In the genomic region with DNA sequence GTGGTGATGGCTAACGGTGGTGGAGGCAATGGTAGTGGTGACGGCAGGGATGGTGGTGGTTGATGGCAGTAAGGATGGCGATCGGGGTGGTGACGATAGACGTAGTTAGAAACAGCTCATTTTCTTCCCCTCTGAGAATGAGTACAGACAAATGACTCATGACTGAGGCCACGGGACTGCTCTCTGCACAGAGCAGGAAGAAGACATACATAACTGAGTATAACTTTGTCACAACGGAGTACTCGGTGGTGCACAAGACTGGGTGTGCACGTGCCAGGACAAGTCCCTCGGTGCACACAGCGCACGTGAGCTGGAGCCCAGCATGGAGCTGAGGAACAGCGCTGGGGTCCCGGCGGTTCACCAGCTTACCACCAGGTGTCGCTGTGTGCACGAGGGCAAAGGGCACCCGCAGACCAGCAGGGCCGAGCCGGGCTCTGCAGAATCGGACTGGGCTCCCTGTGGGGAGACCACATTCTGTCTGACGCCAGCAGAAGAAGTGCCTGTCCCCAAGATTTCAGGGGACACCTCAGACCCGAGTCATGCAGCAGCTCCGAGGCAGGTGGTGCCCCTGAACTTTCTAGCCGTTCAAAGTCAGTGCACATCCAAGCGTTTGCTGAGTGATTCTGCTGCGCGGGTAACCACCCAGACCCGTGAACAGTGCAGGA, we compare ENCODE assay signal across 8 cellular contexts.
DNase-seq lines count a peak whose midpoint lies in the region; ATAC-seq and TF ChIP-seq lines count a peak whose summit lies in the region.

No MANE protein-coding gene starts in this region.

- no peak overlapping the region for H3K27ac ChIP-seq in caudate nucleus (ENCODE audit: low read depth, low read length)

- peak; percentile 72 for ATAC-seq in GM21390 (IDR thresholded peaks at IDR 0.05; ENCODE audit: unreplicated experiment)
- peak; percentile 80 for ATAC-seq in WTC11
- peak; percentile 96 for ATAC-seq in left lobe of liver

- H3K27me3 Mint-ChIP-seq in WTC11 (ENCODE audit: low read depth), result peaks cover 33% of the 10 kb centered on the region

- peak; percentile 54 for DNase-seq in Caki2 (ENCODE audit: low read depth)
- DNase-seq in LHCN-M2 (ENCODE audit: low read depth), result peak; percentile 24
- peak; percentile 91 for DNase-seq in WTC11 (ENCODE audit: low spot score)
- peak in 39 of 61 donors; percentile 13 to 58 (median 36) for DNase-seq in caudate nucleus (lab: John Stamatoyannopoulos, UW)
- DNase-seq in left lobe of liver (ENCODE audit: low spot score), result peak; percentile 74
- peak; percentile 36 to 48 (median 38) for DNase-seq in stimulated activated CD4-positive, alpha-beta T cell treated with anti-CD3 and anti-CD28 coated beads, TNF-alpha, amount 100 ng/mL, for 4 hours (ENCODE audit: low read depth in 3 of 3)
- no peak for DNase-seq in cerebellar nuclear complex (lab: John Stamatoyannopoulos, UW)

- CTCF ChIA-PET in WTC11 (lab: Charles Lee), result interaction anchor here (0.6 to 8.3 kb wide), 90 partner anchors 8 to 677 kb away, joined by 3 to 103 read pairs (median 4); partner anchors contain the start of gene FSTL4

- H3K36me3 Mint-ChIP-seq in WTC11, result no peaks in the 10 kb centered on the region

- H3K4me1 Mint-ChIP-seq in WTC11, result peaks cover 48% of the 10 kb centered on the region

- in situ Hi-C loops in Caki2 (cut with HindIII; ENCODE audit: low pct_unique_long_range_greater_than_20kb, low sequenced_read_pairs), result no loop called here

- peak; percentile 96 for TF ChIP-seq CTCF in WTC11 (IDR thresholded peaks at IDR 0.05)

- peaks cover 4% of the 10 kb centered on the region for H3K9me3 Mint-ChIP-seq in WTC11

- H3K27ac Mint-ChIP-seq in WTC11, result no peak overlapping the region

- no peak overlapping the region for H3K4me3 Mint-ChIP-seq in WTC11

- POLR2A ChIA-PET in WTC11 (lab: Charles Lee), result no interaction called here

TF ChIP-seq in WTC11, 78 proteins besides CTCF, POLR2A, EP300 and RAD21 (continues in another document):
- TF ChIP-seq, protein P1, sequence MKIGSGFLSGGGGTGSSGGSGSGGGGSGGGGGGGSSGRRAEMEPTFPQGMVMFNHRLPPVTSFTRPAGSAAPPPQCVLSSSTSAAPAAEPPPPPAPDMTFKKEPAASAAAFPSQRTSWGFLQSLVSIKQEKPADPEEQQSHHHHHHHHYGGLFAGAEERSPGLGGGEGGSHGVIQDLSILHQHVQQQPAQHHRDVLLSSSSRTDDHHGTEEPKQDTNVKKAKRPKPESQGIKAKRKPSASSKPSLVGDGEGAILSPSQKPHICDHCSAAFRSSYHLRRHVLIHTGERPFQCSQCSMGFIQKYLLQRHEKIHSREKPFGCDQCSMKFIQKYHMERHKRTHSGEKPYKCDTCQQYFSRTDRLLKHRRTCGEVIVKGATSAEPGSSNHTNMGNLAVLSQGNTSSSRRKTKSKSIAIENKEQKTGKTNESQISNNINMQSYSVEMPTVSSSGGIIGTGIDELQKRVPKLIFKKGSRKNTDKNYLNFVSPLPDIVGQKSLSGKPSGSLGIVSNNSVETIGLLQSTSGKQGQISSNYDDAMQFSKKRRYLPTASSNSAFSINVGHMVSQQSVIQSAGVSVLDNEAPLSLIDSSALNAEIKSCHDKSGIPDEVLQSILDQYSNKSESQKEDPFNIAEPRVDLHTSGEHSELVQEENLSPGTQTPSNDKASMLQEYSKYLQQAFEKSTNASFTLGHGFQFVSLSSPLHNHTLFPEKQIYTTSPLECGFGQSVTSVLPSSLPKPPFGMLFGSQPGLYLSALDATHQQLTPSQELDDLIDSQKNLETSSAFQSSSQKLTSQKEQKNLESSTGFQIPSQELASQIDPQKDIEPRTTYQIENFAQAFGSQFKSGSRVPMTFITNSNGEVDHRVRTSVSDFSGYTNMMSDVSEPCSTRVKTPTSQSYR (CRISPR knock-in tag; IDR thresholded peaks at IDR 0.05), result peak; percentile 61; the same call in 1 of the 2 replicates
- 0 out of 2 replicates have a peak, but pooled peaks have one; percentile 70 for TF ChIP-seq PREB (CRISPR knock-in tag; IDR thresholded peaks at IDR 0.05; ENCODE audit: borderline replicate concordance)
- TF ChIP-seq, protein P2, sequence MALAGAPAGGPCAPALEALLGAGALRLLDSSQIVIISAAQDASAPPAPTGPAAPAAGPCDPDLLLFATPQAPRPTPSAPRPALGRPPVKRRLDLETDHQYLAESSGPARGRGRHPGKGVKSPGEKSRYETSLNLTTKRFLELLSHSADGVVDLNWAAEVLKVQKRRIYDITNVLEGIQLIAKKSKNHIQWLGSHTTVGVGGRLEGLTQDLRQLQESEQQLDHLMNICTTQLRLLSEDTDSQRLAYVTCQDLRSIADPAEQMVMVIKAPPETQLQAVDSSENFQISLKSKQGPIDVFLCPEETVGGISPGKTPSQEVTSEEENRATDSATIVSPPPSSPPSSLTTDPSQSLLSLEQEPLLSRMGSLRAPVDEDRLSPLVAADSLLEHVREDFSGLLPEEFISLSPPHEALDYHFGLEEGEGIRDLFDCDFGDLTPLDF (CRISPR knock-in tag; IDR thresholded peaks at IDR 0.05), result peak; percentile 77; the same call in 1 of the 2 replicates
- TF ChIP-seq, protein P3, sequence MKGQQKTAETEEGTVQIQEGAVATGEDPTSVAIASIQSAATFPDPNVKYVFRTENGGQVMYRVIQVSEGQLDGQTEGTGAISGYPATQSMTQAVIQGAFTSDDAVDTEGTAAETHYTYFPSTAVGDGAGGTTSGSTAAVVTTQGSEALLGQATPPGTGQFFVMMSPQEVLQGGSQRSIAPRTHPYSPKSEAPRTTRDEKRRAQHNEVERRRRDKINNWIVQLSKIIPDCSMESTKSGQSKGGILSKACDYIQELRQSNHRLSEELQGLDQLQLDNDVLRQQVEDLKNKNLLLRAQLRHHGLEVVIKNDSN (CRISPR knock-in tag; IDR thresholded peaks at IDR 0.05), result peak; percentile 86
- TF ChIP-seq TEAD4 (CRISPR knock-in tag; IDR thresholded peaks at IDR 0.05), result peak; percentile 49; the same call in 1 of the 2 replicates
- no peak for TF ChIP-seq ZBTB21 (CRISPR knock-in tag; IDR thresholded peaks at IDR 0.05; ENCODE audit: borderline replicate concordance)
- peak; percentile 97 for TF ChIP-seq MAX (CRISPR knock-in tag; IDR thresholded peaks at IDR 0.05)
- peak; percentile 45; the same call in 1 of the 2 replicates for TF ChIP-seq ETV6 (CRISPR knock-in tag; IDR thresholded peaks at IDR 0.05)
- TF ChIP-seq NR2C2 (CRISPR knock-in tag; IDR thresholded peaks at IDR 0.05), result peak; percentile 67
- peak; percentile 69 for TF ChIP-seq USF2 (CRISPR knock-in tag; IDR thresholded peaks at IDR 0.05)
- TF ChIP-seq SMAD4 (CRISPR knock-in tag; IDR thresholded peaks at IDR 0.05), result peak; percentile 77; the same call in 1 of the 2 replicates
- TF ChIP-seq, protein P4, sequence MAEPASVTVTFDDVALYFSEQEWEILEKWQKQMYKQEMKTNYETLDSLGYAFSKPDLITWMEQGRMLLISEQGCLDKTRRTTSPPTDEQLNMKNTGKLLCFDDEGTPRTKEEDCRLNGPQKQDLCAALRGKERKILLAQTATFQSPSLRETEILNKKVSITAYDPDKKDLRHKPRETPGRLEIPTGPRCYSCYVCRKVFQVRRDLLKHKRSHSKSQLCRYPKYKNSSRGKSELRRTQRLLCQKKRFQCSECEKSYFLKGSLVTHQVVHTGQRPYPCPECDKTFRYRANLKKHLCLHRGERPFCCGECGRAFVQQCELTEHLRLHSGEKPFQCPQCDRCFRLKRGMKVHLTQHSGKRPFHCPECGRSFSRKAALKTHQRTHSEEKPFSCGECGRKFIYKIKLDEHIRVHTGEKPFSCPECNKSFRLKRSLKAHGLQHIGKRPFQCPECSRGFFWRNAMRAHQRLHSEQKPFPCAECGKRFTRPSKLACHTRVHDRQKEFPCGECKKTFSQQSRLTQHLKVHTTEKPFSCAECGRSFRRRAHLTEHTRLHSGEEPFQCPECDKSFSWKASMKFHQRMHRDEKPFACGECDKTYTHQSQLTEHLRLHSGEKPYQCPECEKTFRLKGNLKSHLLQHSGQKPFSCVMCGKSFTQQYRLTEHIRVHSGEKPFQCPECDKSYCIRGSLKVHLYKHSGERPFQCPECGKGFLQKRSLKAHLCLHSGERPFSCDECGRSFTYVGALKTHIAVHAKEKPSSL (CRISPR knock-in tag; conservative IDR thresholded peaks at IDR 0.05), result no peak
- peak; percentile 87 for TF ChIP-seq TEAD1 (CRISPR knock-in tag; IDR thresholded peaks at IDR 0.05)
- TF ChIP-seq JUN (CRISPR knock-in tag; IDR thresholded peaks at IDR 0.05), result peak; percentile 70; the same call in 1 of the 2 replicates
- TF ChIP-seq CREM (CRISPR knock-in tag; IDR thresholded peaks at IDR 0.05), result no peak

Comparison
In these comparisons a context has a peak if more than half of its experiments do, and no peak if none do; other contexts are left out.
1. DNase-seq: peak in Caki2 (single experiment), LHCN-M2 (single experiment), WTC11 (single experiment), caudate nucleus (39 of 61), left lobe of liver (single experiment) and stimulated activated CD4-positive, alpha-beta T cell treated with anti-CD3 and anti-CD28 coated beads, TNF-alpha, amount 100 ng/mL, for 4 hours (3 of 3); none in cerebellar nuclear complex (0 of 2).
2. Peak in every context shown above with its lines, with median percentiles within 50 percentile points of each other: ATAC-seq.